12 cellular contexts compared by ENCODE assay signal in the genomic region with DNA sequence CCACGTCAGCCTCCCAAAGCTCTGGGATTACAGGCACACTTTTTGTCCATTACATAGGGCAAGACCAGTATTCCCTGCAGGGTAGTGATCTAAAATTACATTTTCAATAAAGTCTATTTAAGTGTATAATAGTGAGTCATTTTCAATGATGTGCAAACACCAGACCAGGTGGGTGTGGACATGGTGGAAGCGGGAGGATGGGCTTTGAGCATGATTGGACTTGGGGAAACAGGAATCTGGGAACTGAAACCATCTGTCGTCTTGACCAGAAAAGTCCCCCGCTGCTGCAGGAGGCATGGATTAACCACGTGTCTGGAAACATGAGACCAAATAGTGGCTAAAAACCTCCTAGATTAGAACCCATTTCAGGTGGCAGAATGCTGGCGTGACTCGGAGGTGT. TPM values are rescaled to one million over a fixed set of nuclear protein-coding genes. Genes with fewer than 3 reads are reported as not detected.
DNase-seq lines count a peak whose midpoint lies in the region; ATAC-seq, FAIRE-seq and TF ChIP-seq lines count a peak whose summit lies in the region.
"Had no signal": no experiment of that assay in that cellular context is flagged by ENCODE, and none has a peak within 500 bp of the region (broad histone marks: within the 10 kb centered on the region; RNA-seq: fewer than 3 reads in every experiment).

No MANE protein-coding gene starts in this region.

- H3K36me3 Mint-ChIP-seq in type B pancreatic cell = no peaks in the 10 kb centered on the region
- H3K36me3 Mint-ChIP-seq: activated naive CD4-positive, alpha-beta T cell treated with anti-CD3 and anti-CD28 coated beads, Interleukin-2, amount 10 ng/mL, durations not matched to agents 7 days and 5 days had no signal

- FAIRE-seq in frontal cortex (lab: Jason Lieb, UNC) = no peak

- H3K4me1 ChIP-seq in lower lobe of right lung = peaks cover 22% of the 10 kb centered on the region

- H3K36me3 ChIP-seq in lower lobe of right lung = no peaks in the 10 kb centered on the region

- H3K9me3 ChIP-seq in lower lobe of right lung = no peaks in the 10 kb centered on the region

- TF ChIP-seq CTCF in foreskin fibroblast (IDR thresholded peaks at IDR 0.05; ENCODE audit: low read depth, low read length) (no peak), type B pancreatic cell (conservative IDR thresholded peaks at IDR 0.05) (no peak), lower lobe of right lung (IDR thresholded peaks at IDR 0.05) (no peak)

- H3K4me1 Mint-ChIP-seq in type B pancreatic cell (ENCODE audit: unreplicated experiment) = peaks cover 45% of the 10 kb centered on the region

- H3K4me3 ChIP-seq in foreskin fibroblast (ENCODE audit: low read depth in 1 of 2, low read length in 2 of 2) (no peak overlapping the region), lower lobe of right lung (no peak overlapping the region)
- H3K4me3 ChIP-seq: SK-N-MC had no signal

- no peaks in the 10 kb centered on the region for H3K9me3 Mint-ChIP-seq in type B pancreatic cell
- H3K9me3 Mint-ChIP-seq: activated naive CD4-positive, alpha-beta T cell treated with anti-CD3 and anti-CD28 coated beads, Interleukin-2, amount 10 ng/mL, durations not matched to agents 7 days and 5 days had no signal

- no peak for ATAC-seq in lower lobe of right lung

- H3K27ac Mint-ChIP-seq in type B pancreatic cell = peak overlapping the region; percentile 23
- H3K27ac Mint-ChIP-seq: activated naive CD4-positive, alpha-beta T cell treated with anti-CD3 and anti-CD28 coated beads, Interleukin-2, amount 10 ng/mL, durations not matched to agents 7 days and 5 days had no signal

- no peak overlapping the region for H3K4me3 Mint-ChIP-seq in type B pancreatic cell
- H3K4me3 Mint-ChIP-seq: activated naive CD4-positive, alpha-beta T cell treated with anti-CD3 and anti-CD28 coated beads, Interleukin-2, amount 10 ng/mL, durations not matched to agents 7 days and 5 days had no signal

- intact Hi-C loops in lower lobe of right lung (cut with DNase I) = no loop called here

- DNase-seq in NCI-H1417 (lab: John Stamatoyannopoulos, UW) (peak in 2 of 3 experiments; percentile 44 to 80), NCI-H1417 treated with DMSO at 0.1 percent for 48 hours (lab: John Stamatoyannopoulos, UW) (no peak), RPMI7951 (ENCODE audit: low read depth) (peak; percentile 94), foreskin fibroblast (peak; percentile 69 to 85), type B pancreatic cell (ENCODE audit: extremely low spot score, unreplicated experiment) (no peak), NCI-H510A (lab: John Stamatoyannopoulos, UW) (no peak), lower lobe of right lung (no peak), frontal cortex (ENCODE audit: low spot score in 2 of 2) (no peak)
- DNase-seq: ACHN; activated naive CD4-positive, alpha-beta T cell treated with anti-CD3 and anti-CD28 coated beads, Interleukin-2, amount 10 ng/mL, durations not matched to agents 7 days and 5 days; stimulated activated CD4-positive, alpha-beta T cell treated with anti-CD3 and anti-CD28 coated beads, Interleukin-12 subunit alpha, Interleukin-12 subunit beta, amount 100 ng/mL, for 4 hours had no signal

- H3K27me3 Mint-ChIP-seq in type B pancreatic cell = no peaks in the 10 kb centered on the region

- H3K27me3 ChIP-seq in lower lobe of right lung (ENCODE audit: low read depth) = no peaks in the 10 kb centered on the region

- no peak overlapping the region for H3K27ac ChIP-seq in lower lobe of right lung
- H3K27ac ChIP-seq: SK-N-MC had no signal

RNA-seq across cellular contexts. Expression of a gene that starts 4.9 kb away (rescaled TPM):
- total RNA-seq in RPMI7951 (2014; rRNA removed; shearing (Covaris generic)) = 3.0 and 3.7 TPM in 2 replicates
- 77.5 and 157 TPM in 2 replicates for total RNA-seq in type B pancreatic cell (ENCODE audit: low replicate concordance)
- total RNA-seq in lower lobe of right lung = 135 TPM
- not detected for total RNA-seq in frontal cortex

RNA-seq across cellular contexts. Expression of a gene that starts 14.4 kb away (rescaled TPM):
- total RNA-seq in RPMI7951 (2014; rRNA removed; shearing (Covaris generic)) = 0.36 TPM in 1 of 2 replicates, not detected in the other
- total RNA-seq in type B pancreatic cell (ENCODE audit: low replicate concordance) = 0.21 and 2.2 TPM in 2 replicates
- 6.3 TPM for total RNA-seq in lower lobe of right lung
- 9.0 TPM for total RNA-seq in frontal cortex

RNA-seq across cellular contexts. Expression of a gene that starts 18.1 kb away (rescaled TPM):
- total RNA-seq in RPMI7951 (2014; rRNA removed; shearing (Covaris generic)) = 0.98 TPM in 1 of 2 replicates, not detected in the other
- total RNA-seq in type B pancreatic cell (ENCODE audit: low replicate concordance) (2.0 and 5.3 TPM in 2 replicates), lower lobe of right lung (49.7 TPM), frontal cortex (not detected)

RNA-seq across cellular contexts. Expression of a gene that starts 22.6 kb away (rescaled TPM):
- not detected in 2 replicates for total RNA-seq in RPMI7951 (2014; rRNA removed; shearing (Covaris generic))
- total RNA-seq in type B pancreatic cell (ENCODE audit: low replicate concordance) (1.5 TPM in 1 of 2 replicates, not detected in the other), lower lobe of right lung (not detected), frontal cortex (10.6 TPM)

RNA-seq across cellular contexts. Expression of a gene that starts 34.0 kb away (rescaled TPM):
- 258 and 338 TPM in 2 replicates for total RNA-seq in RPMI7951 (2014; rRNA removed; shearing (Covaris generic))
- total RNA-seq in type B pancreatic cell (ENCODE audit: low replicate concordance) = 24.2 and 92.8 TPM in 2 replicates
- 152 TPM for total RNA-seq in lower lobe of right lung
- total RNA-seq in frontal cortex = not detected

Comparison
In these comparisons a context has a peak if more than half of its experiments do, and no peak if none do; other contexts are left out.
1. DNase-seq: peak in NCI-H1417 (2 of 3), RPMI7951 (single experiment) and foreskin fibroblast (2 of 2); none in NCI-H1417 treated with DMSO at 0.1 percent for 48 hours (single experiment), type B pancreatic cell (single experiment), NCI-H510A (single experiment), lower lobe of right lung (single experiment) and frontal cortex (0 of 2).
2. RNA of a gene that starts 4.9 kb away (total RNA-seq): 135 TPM in lower lobe of right lung (single experiment) and 77.5 to 157 TPM in type B pancreatic cell; 3.0 to 3.7 TPM in RPMI7951 and not detected in frontal cortex (single experiment); every median in the first group is over 10 times any median in the second.